ENCODE assay signal across 7 cellular contexts in genomic region chr9:13088734-13089427, GRCh38.
DNase-seq lines count a peak whose midpoint lies in the region; ATAC-seq, FAIRE-seq and TF ChIP-seq lines count a peak whose summit lies in the region.

No MANE protein-coding gene starts in this region.

- TF ChIP-seq POLR2A in GM12892 (IDR thresholded peaks at IDR 0.05; ENCODE audit: low read depth, low read length) (no peak), K562 (conservative IDR thresholded peaks at IDR 0.05) (no peak), transverse colon (IDR thresholded peaks at IDR 0.05) (no peak)

- 8% methylated on average over 6 of the region's 10 CpGs for WGBS in K562 (ENCODE audit: insufficient coverage, low coverage, missing lambda C conversion rate)
- WGBS in transverse colon (ENCODE audit: low coverage in 1 of 2), 2 donors = 19 to 28% methylated on average over 6 to 10 of the region's 10 CpGs

- no peaks in the 10 kb centered on the region for H3K27me3 ChIP-seq in K562 (ENCODE audit: control insufficient read depth in 2 of 2, insufficient read depth in 2 of 2, low read length in 2 of 2)
- H3K27me3 ChIP-seq in transverse colon = no peaks in the 10 kb centered on the region

- in situ Hi-C loops in K562 (cut with MboI) = no loop called here
- in situ Hi-C loops in transverse colon (cut with MboI; ENCODE audit: low pct_ligation_motif_present in 1 of 4, low pct_unique_long_range_greater_than_20kb in 1 of 4, low sequenced_read_pairs in 3 of 4) = loop anchor here (10.0 to 25.0 kb wide), 2 partner anchors 374 to 377 kb away; no protein-coding TSS in a partner anchor

- ATAC-seq in HG03159 (IDR thresholded peaks at IDR 0.05; ENCODE audit: unreplicated experiment) = peak; percentile 79
- peak; percentile 70; the same call in 2 of the 3 replicates for ATAC-seq in K562
- no peak for ATAC-seq in GM18861 (IDR thresholded peaks at IDR 0.05; ENCODE audit: unreplicated experiment)

- H2AFZ ChIP-seq in K562 (ENCODE audit: low read depth, low read length) = no peak overlapping the region

- BruUV-seq in K562 (replicated peaks; lab: Mats Ljungman, UMichigan) = no TSS peak

- H3K4me3 ChIP-seq in K562 (no peak overlapping the region), transverse colon (no peak overlapping the region)

- H3K27ac ChIP-seq in K562 (ENCODE audit: extremely low read depth, low read depth, low read length) (no peak overlapping the region), transverse colon (no peak overlapping the region)

- H3K9me1 ChIP-seq in K562 (ENCODE audit: control insufficient read depth, insufficient read depth, low read length) = no peaks in the 10 kb centered on the region

- CTCF ChIA-PET in K562 (lab: Yijun Ruan, JAX; ENCODE audit: low intra/inter-chr PET ratio) = interaction anchor here (0.6 to 2.1 kb wide), 2 partner anchors 55 to 486 kb away, joined by 3 to 10 read pairs; no protein-coding TSS in a partner anchor

- TF ChIP-seq EP300 in K562 (IDR thresholded peaks at IDR 0.05; ENCODE audit: low read length) (no peak), transverse colon (IDR thresholded peaks at IDR 0.05; ENCODE audit: low read depth) (no peak)

- peak; percentile 22 to 59 (median 39); a peak in 4 of 6 replicates for TF ChIP-seq CTCF in K562 (IDR thresholded peaks at IDR 0.05 in 2 of 3, conservative IDR thresholded peaks at IDR 0.05 in 1 of 3; ENCODE audit: insufficient read depth in 2 of 3, low read depth in 1 of 3, low read length in 3 of 3)
- TF ChIP-seq CTCF in transverse colon (IDR thresholded peaks at IDR 0.05) = peak; percentile 57 to 78 (median 66)

- DNase-seq in GM12892 (ENCODE audit: insufficient read length) (peak; percentile 26), NCI-H446 (lab: John Stamatoyannopoulos, UW) (peak; percentile 56 to 82), K562 (ENCODE audit: extremely low read depth in 1 of 4, low spot score in 3 of 4) (peak; percentile 47 to 58 (median 50)), inferior parietal cortex (ENCODE audit: extremely low spot score) (peak; percentile 78), transverse colon (peak; percentile 7)

- H3K36me3 ChIP-seq in K562 (ENCODE audit: control insufficient read depth, insufficient read depth, low read length) (no peaks in the 10 kb centered on the region), transverse colon (no peaks in the 10 kb centered on the region)

- H3K9me3 ChIP-seq in K562 (replicated peaks; ENCODE audit: control insufficient read depth, insufficient read depth, low read depth, low read length) (no peaks in the 10 kb centered on the region), transverse colon (no peaks in the 10 kb centered on the region)

- intact Hi-C loops in K562 (cut with micrococcal nuclease) (loop anchor here (2.0 to 5.0 kb wide), 2 partner anchors 54 to 372 kb away; no protein-coding TSS in a partner anchor), transverse colon (cut with DNase I; ENCODE audit: low total_unique reads) (no loop called here)

- FAIRE-seq in GM12892 (lab: Jason Lieb, UNC) = peak; percentile 77
- FAIRE-seq in K562 (lab: Jason Lieb, UNC) = no peak

- H3K79me2 ChIP-seq in K562 (ENCODE audit: control insufficient read depth, insufficient read depth, low read length) = no peaks in the 10 kb centered on the region

- H3K4me2 ChIP-seq in K562 (ENCODE audit: insufficient read depth, low read length) = no peak overlapping the region

- H3K4me1 ChIP-seq in K562 (replicated peaks in 1 of 2; ENCODE audit: control insufficient read depth in 2 of 2, insufficient read depth in 2 of 2, low read length in 2 of 2) (no peaks in the 10 kb centered on the region), transverse colon (peaks cover 0 to 3% (median 0%) of the 10 kb centered on the region in 4 donors)

- H3K9ac ChIP-seq in K562 (ENCODE audit: insufficient read depth in 1 of 2, low read depth in 2 of 2, low read length in 2 of 2) = no peak overlapping the region

- POLR2A ChIA-PET in K562 (lab: Yijun Ruan, JAX) = no interaction called here

- no peaks in the 10 kb centered on the region for H4K20me1 ChIP-seq in K562 (replicated peaks; ENCODE audit: control insufficient read depth, insufficient read depth, low read length)

- TF ChIP-seq RAD21 in K562 (CRISPR knock-in tag; conservative IDR thresholded peaks at IDR 0.05 in 1 of 2, IDR thresholded peaks at IDR 0.05 in 1 of 2) = peak; percentile 35 to 52

TF ChIP-seq in K562, 482 proteins besides CTCF, POLR2A, EP300 and RAD21:
- no peak for TF ChIP-seq NONO (IDR thresholded peaks at IDR 0.05; ENCODE audit: low read depth in 2 of 2, low read length in 1 of 2)
- no peak for TF ChIP-seq BRD4 (IDR thresholded peaks at IDR 0.05)
- TF ChIP-seq GTF2F1 (IDR thresholded peaks at IDR 0.05; ENCODE audit: low read depth, low read length) = no peak
- no peak for TF ChIP-seq TEAD4 (IDR thresholded peaks at IDR 0.05; ENCODE audit: low read length)
- TF ChIP-seq TEAD4 (CRISPR knock-in tag; IDR thresholded peaks at IDR 0.05; ENCODE audit: borderline replicate concordance) = no peak
- TF ChIP-seq SMC3 (conservative IDR thresholded peaks at IDR 0.05; ENCODE audit: insufficient read depth, low read depth, low read length) = peak; percentile 38; the same call in 1 of the 2 replicates
- TF ChIP-seq ILF3 (IDR thresholded peaks at IDR 0.05; ENCODE audit: borderline replicate concordance) = no peak
- no peak for TF ChIP-seq MCM7 (IDR thresholded peaks at IDR 0.05)
- TF ChIP-seq, protein P1, sequence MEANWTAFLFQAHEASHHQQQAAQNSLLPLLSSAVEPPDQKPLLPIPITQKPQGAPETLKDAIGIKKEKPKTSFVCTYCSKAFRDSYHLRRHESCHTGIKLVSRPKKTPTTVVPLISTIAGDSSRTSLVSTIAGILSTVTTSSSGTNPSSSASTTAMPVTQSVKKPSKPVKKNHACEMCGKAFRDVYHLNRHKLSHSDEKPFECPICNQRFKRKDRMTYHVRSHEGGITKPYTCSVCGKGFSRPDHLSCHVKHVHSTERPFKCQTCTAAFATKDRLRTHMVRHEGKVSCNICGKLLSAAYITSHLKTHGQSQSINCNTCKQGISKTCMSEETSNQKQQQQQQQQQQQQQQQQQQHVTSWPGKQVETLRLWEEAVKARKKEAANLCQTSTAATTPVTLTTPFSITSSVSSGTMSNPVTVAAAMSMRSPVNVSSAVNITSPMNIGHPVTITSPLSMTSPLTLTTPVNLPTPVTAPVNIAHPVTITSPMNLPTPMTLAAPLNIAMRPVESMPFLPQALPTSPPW (CRISPR knock-in tag; IDR thresholded peaks at IDR 0.05) = peak; percentile 32
- no peak for TF ChIP-seq FOXJ2 (tag; IDR thresholded peaks at IDR 0.05)
- TF ChIP-seq ELF4 (CRISPR knock-in tag; IDR thresholded peaks at IDR 0.05) = no peak
- TF ChIP-seq, protein P2, sequence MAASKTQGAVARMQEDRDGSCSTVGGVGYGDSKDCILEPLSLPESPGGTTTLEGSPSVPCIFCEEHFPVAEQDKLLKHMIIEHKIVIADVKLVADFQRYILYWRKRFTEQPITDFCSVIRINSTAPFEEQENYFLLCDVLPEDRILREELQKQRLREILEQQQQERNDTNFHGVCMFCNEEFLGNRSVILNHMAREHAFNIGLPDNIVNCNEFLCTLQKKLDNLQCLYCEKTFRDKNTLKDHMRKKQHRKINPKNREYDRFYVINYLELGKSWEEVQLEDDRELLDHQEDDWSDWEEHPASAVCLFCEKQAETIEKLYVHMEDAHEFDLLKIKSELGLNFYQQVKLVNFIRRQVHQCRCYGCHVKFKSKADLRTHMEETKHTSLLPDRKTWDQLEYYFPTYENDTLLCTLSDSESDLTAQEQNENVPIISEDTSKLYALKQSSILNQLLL (CRISPR knock-in tag; IDR thresholded peaks at IDR 0.05; ENCODE audit: borderline replicate concordance) = no peak
- no peak for TF ChIP-seq MTA1 (IDR thresholded peaks at IDR 0.05; ENCODE audit: borderline replicate concordance)

Comparison
In these comparisons a context has a peak if more than half of its experiments do, and no peak if none do; other contexts are left out.
1. DNase-seq: peak in every context shown above with its lines; median percentile 78 in inferior parietal cortex; 69 in NCI-H446; 50 in K562; 26 in GM12892; 7 in transverse colon.